32 cellular contexts compared by ENCODE assay signal in the genomic region with DNA sequence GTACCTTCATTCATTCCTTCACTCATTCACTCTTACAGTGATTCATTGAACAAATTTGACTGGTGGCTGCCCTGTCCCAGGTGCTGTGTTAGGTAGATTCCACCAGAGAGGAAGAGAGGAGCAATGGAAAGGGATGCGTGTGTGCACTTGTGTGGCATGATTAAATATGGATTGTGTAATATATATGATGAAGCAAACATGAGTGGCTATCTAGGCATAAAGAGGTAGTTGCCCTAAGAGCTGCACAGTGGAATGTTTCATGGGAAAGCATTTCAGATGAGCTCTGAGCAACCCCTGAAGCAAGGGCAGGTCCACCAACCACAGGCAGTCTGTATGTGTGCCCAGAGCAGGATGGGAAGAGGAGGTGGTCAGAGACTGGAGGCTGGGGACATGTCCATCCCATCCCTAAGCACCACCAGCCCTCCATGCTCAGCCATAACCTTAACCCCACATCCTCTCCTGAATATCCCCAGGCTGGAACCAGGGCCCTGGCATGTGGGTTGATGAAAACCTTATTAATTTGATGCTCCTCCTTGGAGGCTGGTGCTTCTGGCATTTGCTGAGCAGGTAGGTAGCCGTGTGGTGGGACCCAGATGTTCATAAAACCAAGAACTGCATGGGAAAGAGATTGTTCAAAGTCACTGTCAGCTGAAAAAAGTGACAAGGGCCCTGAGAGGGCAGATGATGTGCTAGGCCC.
DNase-seq lines count a peak whose midpoint lies in the region; ATAC-seq, FAIRE-seq and TF ChIP-seq lines count a peak whose summit lies in the region.
"Had no signal": no experiment of that assay in that cellular context is flagged by ENCODE, and none has a peak within 500 bp of the region (broad histone marks: within the 10 kb centered on the region; RNA-seq: fewer than 3 reads in every experiment).

No MANE protein-coding gene starts in this region.

- H3K27me3 ChIP-seq in keratinocyte (ENCODE audit: control insufficient read depth, extremely low read depth, insufficient read depth, low read length) (peaks cover 4% of the 10 kb centered on the region), tibial artery (no peaks in the 10 kb centered on the region)
- H3K27me3 ChIP-seq: ovary, tibial nerve had no signal

- FAIRE-seq in keratinocyte (lab: Jason Lieb, UNC): no peak
- FAIRE-seq: A549, astrocyte, K562, TTC549 had no signal

- no peak overlapping the region for H3K4me3 Mint-ChIP-seq in activated CD8-positive, alpha-beta T cell treated with anti-CD3 and anti-CD28 coated beads, Interleukin-2, amount 10 ng/mL, durations not matched to agents 7 days and 5 days
- no peak overlapping the region for H3K4me3 Mint-ChIP-seq in activated CD8-positive, alpha-beta T cell treated with anti-CD3 and anti-CD28 coated beads for 36 hours
- H3K4me3 Mint-ChIP-seq: activated naive CD8-positive, alpha-beta T cell treated with anti-CD3 and anti-CD28 coated beads for 36 hours; activated T-helper 1 cell treated with anti-CD3 and anti-CD28 coated beads, Interleukin-12 subunit alpha, Interleukin-12 subunit beta, Interleukin-2, Interleukin-4 antibody, amounts not matched to agents 30 ng/mL and 10 ng/mL and 1 ng/mL, durations not matched to agents 14 hours and 24 hours and 36 hours; central memory CD8-positive, alpha-beta T cell; GM23338; naive thymus-derived CD8-positive, alpha-beta T cell had no signal

- no peaks in the 10 kb centered on the region for H3K9me1 ChIP-seq in keratinocyte (ENCODE audit: control insufficient read depth, extremely low read depth, insufficient read depth, low read length)

- H3K9me3 Mint-ChIP-seq in activated CD8-positive, alpha-beta T cell treated with anti-CD3 and anti-CD28 coated beads, Interleukin-2, amount 10 ng/mL, durations not matched to agents 7 days and 5 days (ENCODE audit: insufficient read depth): no peaks in the 10 kb centered on the region
- H3K9me3 Mint-ChIP-seq in activated CD8-positive, alpha-beta T cell treated with anti-CD3 and anti-CD28 coated beads for 36 hours: no peaks in the 10 kb centered on the region
- H3K9me3 Mint-ChIP-seq: activated naive CD8-positive, alpha-beta T cell treated with anti-CD3 and anti-CD28 coated beads for 36 hours; activated T-helper 1 cell treated with anti-CD3 and anti-CD28 coated beads, Interleukin-12 subunit alpha, Interleukin-12 subunit beta, Interleukin-2, Interleukin-4 antibody, amounts not matched to agents 30 ng/mL and 10 ng/mL and 1 ng/mL, durations not matched to agents 14 hours and 24 hours and 36 hours; central memory CD8-positive, alpha-beta T cell; GM23338; naive thymus-derived CD8-positive, alpha-beta T cell had no signal

- ATAC-seq in activated CD8-positive, alpha-beta T cell treated with anti-CD3 and anti-CD28 coated beads, Interleukin-2, amount 10 ng/mL, durations not matched to agents 7 days and 5 days: no peak
- no peak for ATAC-seq in activated CD8-positive, alpha-beta T cell treated with anti-CD3 and anti-CD28 coated beads for 36 hours
- no peak for ATAC-seq in GM19351 (IDR thresholded peaks at IDR 0.05; ENCODE audit: unreplicated experiment)
- no peak for ATAC-seq in HG03045 (IDR thresholded peaks at IDR 0.05; ENCODE audit: unreplicated experiment)
- ATAC-seq: A549; GM23338; K562; left colon; naive thymus-derived CD8-positive, alpha-beta T cell; Panc1 had no signal

- no peak overlapping the region for H3K4me3 ChIP-seq in keratinocyte (ENCODE audit: control insufficient read depth in 2 of 3, extremely low read depth in 1 of 3, insufficient read depth in 2 of 3, low read depth in 1 of 3, low read length in 3 of 3)
- no peak overlapping the region for H3K4me3 ChIP-seq in tibial artery
- H3K4me3 ChIP-seq: A549, GM23338, heart left ventricle, K562, ovary, tibial nerve had no signal

- DNase-seq in activated CD8-positive, alpha-beta T cell treated with anti-CD3 and anti-CD28 coated beads, Interleukin-2, amount 10 ng/mL, durations not matched to agents 7 days and 5 days: peak; percentile 17
- no peak for DNase-seq in activated CD8-positive, alpha-beta T cell treated with anti-CD3 and anti-CD28 coated beads for 36 hours
- DNase-seq in keratinocyte (ENCODE audit: low read depth, low spot score) (peak; percentile 23), tibial artery (peak in 1 of 2 donors; percentile 48), NCI-H82 treated with DMSO at 0.1 percent for 48 hours (lab: John Stamatoyannopoulos, UW; ENCODE audit: unreplicated experiment) (no peak)
- DNase-seq: activated CD4-positive, CD25-positive, alpha-beta regulatory T cell treated with anti-CD3 and anti-CD28 coated beads, Interleukin-2, amount 50 U/mL, for 72 hours; activated naive CD8-positive, alpha-beta T cell treated with anti-CD3 and anti-CD28 coated beads for 36 hours; GF-D8; left colon; midbrain; MV-4-11; NCI-H2171; NCI-H510A treated with DMSO at 0.1 percent for 48 hours; NK-92 treated with Interleukin-12 subunit alpha and Interleukin-12 subunit beta, amount 100 ng/mL, for 24 hours; stimulated activated CD4-positive, alpha-beta T cell treated with anti-CD3 and anti-CD28 coated beads, Interleukin-4, amount 100 ng/mL, for 24 hours; stimulated activated naive CD4-positive, alpha-beta T cell treated with Interleukin-2 at 50 U/mL for 16 hours; T-helper 1 cell had no signal

- H3K9ac ChIP-seq in keratinocyte (ENCODE audit: control insufficient read depth, extremely low read depth, insufficient read depth, low read length): no peak overlapping the region

- H3K36me3 Mint-ChIP-seq in activated CD8-positive, alpha-beta T cell treated with anti-CD3 and anti-CD28 coated beads, Interleukin-2, amount 10 ng/mL, durations not matched to agents 7 days and 5 days (ENCODE audit: low read depth): no peaks in the 10 kb centered on the region
- no peaks in the 10 kb centered on the region for H3K36me3 Mint-ChIP-seq in activated CD8-positive, alpha-beta T cell treated with anti-CD3 and anti-CD28 coated beads for 36 hours (ENCODE audit: low read depth)
- H3K36me3 Mint-ChIP-seq: activated naive CD8-positive, alpha-beta T cell treated with anti-CD3 and anti-CD28 coated beads for 36 hours; naive thymus-derived CD8-positive, alpha-beta T cell had no signal

- dilution Hi-C loops in keratinocyte (cut with MboI; ENCODE audit: extremely low pct_ligation_motif_present, low sequenced_read_pairs): no loop called here

- H3K27ac Mint-ChIP-seq in activated CD8-positive, alpha-beta T cell treated with anti-CD3 and anti-CD28 coated beads, Interleukin-2, amount 10 ng/mL, durations not matched to agents 7 days and 5 days: no peak overlapping the region
- H3K27ac Mint-ChIP-seq in activated CD8-positive, alpha-beta T cell treated with anti-CD3 and anti-CD28 coated beads for 36 hours: no peak overlapping the region
- H3K27ac Mint-ChIP-seq: activated naive CD8-positive, alpha-beta T cell treated with anti-CD3 and anti-CD28 coated beads for 36 hours; activated T-helper 1 cell treated with anti-CD3 and anti-CD28 coated beads, Interleukin-12 subunit alpha, Interleukin-12 subunit beta, Interleukin-2, Interleukin-4 antibody, amounts not matched to agents 30 ng/mL and 10 ng/mL and 1 ng/mL, durations not matched to agents 14 hours and 24 hours and 36 hours; GM23338 had no signal

- TF ChIP-seq CTCF in activated CD8-positive, alpha-beta T cell treated with anti-CD3 and anti-CD28 coated beads for 36 hours (IDR thresholded peaks at IDR 0.05): no peak
- TF ChIP-seq CTCF in VCaP (conservative IDR thresholded peaks at IDR 0.05): no peak
- no peak for TF ChIP-seq CTCF in keratinocyte (optimal IDR thresholded peaks at IDR 0.05 in 1 of 3, IDR thresholded peaks at IDR 0.05 in 1 of 3, conservative IDR thresholded peaks at IDR 0.05 in 1 of 3; ENCODE audit: extremely low read depth in 1 of 3, insufficient read depth in 2 of 3, low read length in 3 of 3)
- no peak for TF ChIP-seq CTCF in tibial artery (IDR thresholded peaks at IDR 0.05)

- H3K27ac ChIP-seq in VCaP (peak overlapping the region; percentile 89), keratinocyte (ENCODE audit: control insufficient read depth, insufficient read depth, low read length) (no peak overlapping the region), tibial artery (peak overlapping the region; percentile 23 to 62)
- H3K27ac ChIP-seq: A549, ovary, tibial nerve had no signal

- POLR2A ChIA-PET in activated CD8-positive, alpha-beta T cell treated with anti-CD3 and anti-CD28 coated beads, Interleukin-2, amount 10 ng/mL, durations not matched to agents 7 days and 5 days (lab: Charles Lee): no interaction called here
- POLR2A ChIA-PET in activated CD8-positive, alpha-beta T cell treated with anti-CD3 and anti-CD28 coated beads for 36 hours (lab: Charles Lee): no interaction called here

- no peak overlapping the region for H2AFZ ChIP-seq in keratinocyte (ENCODE audit: control insufficient read depth, low read length)
- H2AFZ ChIP-seq: GM23338 had no signal

- no peaks in the 10 kb centered on the region for H4K20me1 ChIP-seq in keratinocyte (ENCODE audit: control insufficient read depth, extremely low read depth, insufficient read depth, low read length)

- no peaks in the 10 kb centered on the region for H3K27me3 Mint-ChIP-seq in activated CD8-positive, alpha-beta T cell treated with anti-CD3 and anti-CD28 coated beads, Interleukin-2, amount 10 ng/mL, durations not matched to agents 7 days and 5 days (ENCODE audit: low read depth)
- H3K27me3 Mint-ChIP-seq in activated CD8-positive, alpha-beta T cell treated with anti-CD3 and anti-CD28 coated beads for 36 hours: peaks cover 2% of the 10 kb centered on the region
- H3K27me3 Mint-ChIP-seq: activated naive CD8-positive, alpha-beta T cell treated with anti-CD3 and anti-CD28 coated beads for 36 hours had no signal

- H3K36me3 ChIP-seq in keratinocyte (ENCODE audit: control insufficient read depth in 2 of 2, extremely low read depth in 1 of 2, insufficient read depth in 2 of 2, low read length in 2 of 2) (no peaks in the 10 kb centered on the region), tibial artery (no peaks in the 10 kb centered on the region)
- H3K36me3 ChIP-seq: heart left ventricle, ovary, tibial nerve had no signal

- H3K79me2 ChIP-seq in keratinocyte (ENCODE audit: control insufficient read depth, insufficient read depth, low read length): no peaks in the 10 kb centered on the region

- intact Hi-C loops in activated CD8-positive, alpha-beta T cell treated with anti-CD3 and anti-CD28 coated beads for 36 hours (cut with micrococcal nuclease): no loop called here
- intact Hi-C loops in tibial artery (cut with DNase I; ENCODE audit: low total_unique reads): no loop called here

- H3K4me1 ChIP-seq in keratinocyte (ENCODE audit: control insufficient read depth, extremely low read depth, insufficient read depth, low read length): no peaks in the 10 kb centered on the region
- peaks cover 0 to 31% (median 22%) of the 10 kb centered on the region in 4 donors for H3K4me1 ChIP-seq in tibial artery
- H3K4me1 ChIP-seq: A549 had no signal

- no peak overlapping the region for H3K4me2 ChIP-seq in keratinocyte (ENCODE audit: control insufficient read depth, extremely low read depth, insufficient read depth, low read depth, low read length)
- H3K4me2 ChIP-seq: A549, GM23338 had no signal

- H3K4me1 Mint-ChIP-seq in activated CD8-positive, alpha-beta T cell treated with anti-CD3 and anti-CD28 coated beads, Interleukin-2, amount 10 ng/mL, durations not matched to agents 7 days and 5 days (ENCODE audit: low read depth): no peaks in the 10 kb centered on the region
- H3K4me1 Mint-ChIP-seq in activated CD8-positive, alpha-beta T cell treated with anti-CD3 and anti-CD28 coated beads for 36 hours (ENCODE audit: low read depth): no peaks in the 10 kb centered on the region
- H3K4me1 Mint-ChIP-seq: activated naive CD8-positive, alpha-beta T cell treated with anti-CD3 and anti-CD28 coated beads for 36 hours; central memory CD8-positive, alpha-beta T cell; GM23338; naive thymus-derived CD8-positive, alpha-beta T cell had no signal

- H3K9me3 ChIP-seq in keratinocyte (ENCODE audit: control insufficient read depth, low read depth, low read length) (no peaks in the 10 kb centered on the region), tibial artery (no peaks in the 10 kb centered on the region)
- H3K9me3 ChIP-seq: A549, heart left ventricle, ovary, tibial nerve had no signal

- CTCF ChIA-PET in activated CD8-positive, alpha-beta T cell treated with anti-CD3 and anti-CD28 coated beads, Interleukin-2, amount 10 ng/mL, durations not matched to agents 7 days and 5 days (lab: Charles Lee): no interaction called here
- CTCF ChIA-PET in activated CD8-positive, alpha-beta T cell treated with anti-CD3 and anti-CD28 coated beads for 36 hours (lab: Charles Lee): no interaction called here

Comparison
In these comparisons a context has a peak if more than half of its experiments do, and no peak if none do; other contexts are left out.
1. DNase-seq: peak in activated CD8-positive, alpha-beta T cell treated with anti-CD3 and anti-CD28 coated beads, Interleukin-2, amount 10 ng/mL, durations not matched to agents 7 days and 5 days (single experiment) and keratinocyte (single experiment); none in activated CD8-positive, alpha-beta T cell treated with anti-CD3 and anti-CD28 coated beads for 36 hours (single experiment) and NCI-H82 treated with DMSO at 0.1 percent for 48 hours (single experiment).